ENCODE assay signal across 16 cellular contexts in the genomic region with DNA sequence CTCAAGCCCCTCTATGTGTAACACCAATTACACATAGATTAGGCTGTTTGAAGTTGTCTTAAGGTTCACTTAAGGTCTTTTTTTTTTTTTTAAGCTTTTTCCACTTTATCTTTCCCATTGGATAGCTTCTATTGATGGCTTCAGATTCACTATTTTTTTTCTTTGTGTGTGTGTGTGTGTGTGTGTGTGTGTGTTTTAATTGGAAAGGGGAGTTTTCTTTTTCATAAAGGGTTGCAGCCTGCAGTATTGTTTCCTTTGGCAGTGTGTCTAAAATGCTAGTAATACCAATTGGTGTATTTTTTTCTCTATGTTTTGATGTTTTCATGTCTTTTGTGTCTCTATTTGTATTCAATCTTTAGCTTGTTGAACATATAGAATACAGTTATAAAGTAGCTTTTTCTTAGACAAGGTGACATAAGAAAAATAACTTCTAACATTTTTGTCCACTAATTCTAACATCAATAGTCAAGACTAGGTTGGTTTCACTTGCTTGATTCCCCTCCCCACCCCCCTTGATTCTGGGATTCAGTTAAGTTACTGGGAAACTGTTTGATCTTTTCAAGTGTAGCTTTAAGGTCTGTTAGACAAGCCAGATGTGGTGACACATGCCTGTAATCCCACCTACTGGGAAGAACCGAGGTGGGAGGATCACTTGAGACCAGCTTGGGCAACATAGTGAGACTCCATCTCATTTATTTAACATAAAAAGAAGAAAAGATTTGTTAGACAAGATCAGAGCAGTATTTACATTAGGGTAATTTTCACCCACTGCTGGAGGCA. TPM values are rescaled to one million over a fixed set of nuclear protein-coding genes. Genes with fewer than 3 reads are reported as not detected.
DNase-seq lines count a peak whose midpoint lies in the region; ATAC-seq, FAIRE-seq and TF ChIP-seq lines count a peak whose summit lies in the region.
"Had no signal": no experiment of that assay in that cellular context is flagged by ENCODE, and none has a peak within 500 bp of the region (broad histone marks: within the 10 kb centered on the region; RNA-seq: fewer than 3 reads in every experiment).

No MANE protein-coding gene starts in this region.

- H3K4me1 Mint-ChIP-seq in T-helper 2 cell treated with Interferon-gamma antibody and Interleukin-4, amounts not matched to agents 5 μg/mL and 100 μg/mL, for 36 hours (ENCODE audit: low read depth): peaks cover 53% of the 10 kb centered on the region
- peaks cover 97% of the 10 kb centered on the region in 3 donors for H3K4me1 Mint-ChIP-seq in T-cell
- H3K4me1 Mint-ChIP-seq in endodermal cell: peaks cover 52% of the 10 kb centered on the region

- H3K9me3 Mint-ChIP-seq in T-helper 2 cell treated with Interferon-gamma antibody and Interleukin-4, amounts not matched to agents 5 μg/mL and 100 μg/mL, for 36 hours: no peaks in the 10 kb centered on the region
- H3K9me3 Mint-ChIP-seq in T-cell: no peaks in the 10 kb centered on the region
- no peaks in the 10 kb centered on the region for H3K9me3 Mint-ChIP-seq in endodermal cell

- no peaks in the 10 kb centered on the region for H3K9me3 ChIP-seq in endodermal cell (ENCODE audit: control insufficient read depth, low read length)
- H3K9me3 ChIP-seq: heart right ventricle, MG63, mucosa of descending colon, SJCRH30 had no signal

- peak overlapping the region; percentile 15 for H3K4me3 ChIP-seq in endodermal cell (ENCODE audit: low read length)
- H3K4me3 ChIP-seq: heart right ventricle, MG63, mucosa of descending colon, SJCRH30 had no signal

- peaks cover 3% of the 10 kb centered on the region for H3K4me1 ChIP-seq in endodermal cell (ENCODE audit: control insufficient read depth, insufficient read depth, low read length)
- H3K4me1 ChIP-seq: SJCRH30 had no signal

- ATAC-seq in T-cell (replicated peaks in 1 of 4) (peak in 2 of 4 experiments; percentile 12 to 30), omental fat pad (ENCODE audit: low FRiP score) (peak; percentile 44), GM19455 (IDR thresholded peaks at IDR 0.05; ENCODE audit: unreplicated experiment) (no peak), GM18909 (IDR thresholded peaks at IDR 0.05; ENCODE audit: poor library complexity, unreplicated experiment) (no peak)
- ATAC-seq: mucosa of descending colon had no signal

- CTCF ChIA-PET in T-cell (lab: Charles Lee): interaction anchor here (0.6 to 1.1 kb wide), 5 partner anchors 9 to 1784 kb away, joined by 3 to 6 read pairs (median 3); a partner anchor contains a TSS

- no peak overlapping the region for H3K27ac ChIP-seq in endodermal cell (ENCODE audit: low read depth, low read length)
- H3K27ac ChIP-seq: heart right ventricle, SJCRH30 had no signal

- no peak overlapping the region for H3K4me3 Mint-ChIP-seq in T-helper 2 cell treated with Interferon-gamma antibody and Interleukin-4, amounts not matched to agents 5 μg/mL and 100 μg/mL, for 36 hours
- H3K4me3 Mint-ChIP-seq in T-cell (peak overlapping the region; percentile 51 to 72 (median 56)), endodermal cell (no peak overlapping the region)

- POLR2A ChIA-PET in T-cell (lab: Charles Lee): interaction anchor here (0.6 to 1.7 kb wide), 8 partner anchors 9 to 26 kb away, joined by 3 to 18 read pairs (median 6); a partner anchor contains a TSS

- no peak overlapping the region for H3K9ac ChIP-seq in endodermal cell (ENCODE audit: extremely low read depth, low read length, poor library complexity, severe bottlenecking)

- H3K27ac Mint-ChIP-seq in T-helper 2 cell treated with Interferon-gamma antibody and Interleukin-4, amounts not matched to agents 5 μg/mL and 100 μg/mL, for 36 hours: peak overlapping the region; percentile 7
- H3K27ac Mint-ChIP-seq in T-cell: peak overlapping the region; percentile 74 to 77
- peak overlapping the region; percentile 18 for H3K27ac Mint-ChIP-seq in endodermal cell

- no peaks in the 10 kb centered on the region for H3K27me3 ChIP-seq in endodermal cell (ENCODE audit: control insufficient read depth, insufficient read depth, low read length, poor library complexity, severe bottlenecking)
- H3K27me3 ChIP-seq: heart right ventricle, MG63, SJCRH30 had no signal

- H3K27me3 Mint-ChIP-seq in T-helper 2 cell treated with Interferon-gamma antibody and Interleukin-4, amounts not matched to agents 5 μg/mL and 100 μg/mL, for 36 hours (ENCODE audit: low read depth): no peaks in the 10 kb centered on the region
- H3K27me3 Mint-ChIP-seq in T-cell (no peaks in the 10 kb centered on the region), endodermal cell (ENCODE audit: insufficient read depth) (no peaks in the 10 kb centered on the region)

- no peak for DNase-seq in T-helper 2 cell treated with Interferon-gamma antibody and Interleukin-4, amounts not matched to agents 5 μg/mL and 100 μg/mL, for 36 hours (ENCODE audit: low spot score)
- DNase-seq in T-helper 2 cell (no peak), T-cell (no peak), endodermal cell (peak; percentile 66), omental fat pad (ENCODE audit: low spot score) (no peak), frontal cortex (ENCODE audit: low spot score in 2 of 2) (no peak)
- DNase-seq: activated CD8-positive, alpha-beta memory T cell treated with anti-CD3 and anti-CD28 coated beads for 24 hours; cortex of kidney; HCEC 1CT; heart right ventricle; MG63; mucosa of descending colon; NCI-H2227 treated with DMSO at 0.1 percent for 48 hours; SJCRH30 had no signal

- TF ChIP-seq CTCF in endodermal cell (conservative IDR thresholded peaks at IDR 0.05): no peak
- TF ChIP-seq CTCF in omental fat pad (IDR thresholded peaks at IDR 0.05): no peak

- H3K36me3 ChIP-seq in endodermal cell (ENCODE audit: control insufficient read depth, insufficient read depth, low read length): peaks cover 5% of the 10 kb centered on the region

- WGBS in endodermal cell (ENCODE audit: insufficient coverage in 1 of 2, insufficient read length in 1 of 2), 2 experiments: 31% methylated on average over 1 of the region's 1 CpG; no CpG with 5 or more reads in 1 of the 2 experiments

- no peak for FAIRE-seq in frontal cortex (lab: Jason Lieb, UNC)

- H3K36me3 Mint-ChIP-seq in T-helper 2 cell treated with Interferon-gamma antibody and Interleukin-4, amounts not matched to agents 5 μg/mL and 100 μg/mL, for 36 hours (ENCODE audit: low read depth): peaks cover 21% of the 10 kb centered on the region
- peaks cover 18% of the 10 kb centered on the region for H3K36me3 Mint-ChIP-seq in T-cell
- peaks cover 11% of the 10 kb centered on the region for H3K36me3 Mint-ChIP-seq in endodermal cell (ENCODE audit: low read depth)

RNA-seq across cellular contexts. Expression of a gene that starts 21.4 kb away (rescaled TPM):
- total RNA-seq in T-cell (100 to 1,000 TPM; 229 to 340 (median 259) TPM), endodermal cell (100 to 1,000 TPM; 198 to 210 TPM), omental fat pad (100 to 1,000 TPM in 2 of 4 donors, 10 to 100 TPM in 2; 83.9 to 130 (median 97.2) TPM), frontal cortex (37.5 TPM)
- polyA plus RNA-seq in endodermal cell (2013, experiment 1 of 2): 106 TPM
- polyA plus RNA-seq in endodermal cell (2013, experiment 2 of 2): 111 TPM

Comparison
In these comparisons a context has a peak if more than half of its experiments do, and no peak if none do; other contexts are left out.
1. H3K27ac Mint-ChIP-seq: peak in every context shown above with its lines; median percentile 76 in T-cell; 18 in endodermal cell; 7 in T-helper 2 cell treated with Interferon-gamma antibody and Interleukin-4, amounts not matched to agents 5 μg/mL and 100 μg/mL, for 36 hours.
2. H3K4me3 Mint-ChIP-seq: peak in T-cell (3 of 3); none in T-helper 2 cell treated with Interferon-gamma antibody and Interleukin-4, amounts not matched to agents 5 μg/mL and 100 μg/mL, for 36 hours (single experiment) and endodermal cell (single experiment).